ENCODE assay signal across 8 cellular contexts in the genomic region with DNA sequence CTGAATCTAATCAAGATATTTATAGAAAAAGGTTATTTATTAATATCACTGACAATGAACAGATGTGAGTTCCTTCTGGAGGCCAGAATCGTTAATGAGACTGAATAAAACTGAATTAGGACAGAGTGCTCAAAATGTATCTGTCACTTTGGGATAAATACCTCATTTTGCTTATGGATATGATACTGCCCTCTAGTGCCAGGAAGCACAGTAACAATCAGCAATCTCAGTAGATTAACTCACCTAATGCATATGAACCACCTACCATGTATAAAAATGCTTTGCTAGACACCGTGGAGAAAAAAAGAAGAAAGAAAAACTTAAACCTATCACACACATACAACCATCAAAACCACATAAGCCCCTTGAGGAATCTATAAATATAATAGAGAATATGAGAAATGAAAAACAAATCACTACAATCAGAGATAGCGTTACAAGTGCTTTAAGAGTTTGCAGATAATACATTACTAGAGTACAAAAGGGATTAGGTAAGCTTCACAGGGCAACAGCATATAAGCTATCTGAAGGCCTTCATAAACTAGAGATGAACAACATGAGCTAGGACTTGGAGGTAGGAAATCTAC.
DNase-seq lines count a peak whose midpoint lies in the region; ATAC-seq and TF ChIP-seq lines count a peak whose summit lies in the region.

No MANE protein-coding gene starts in this region.

- in situ Hi-C loops in Panc1 (cut with HindIII; ENCODE audit: low pct_unique_long_range_greater_than_20kb, low sequenced_read_pairs): no loop called here

- H3K27me3 Mint-ChIP-seq in CD14-positive monocyte (ENCODE audit: low read depth in 3 of 3) (no peaks in the 10 kb centered on the region), progenitor cell of endocrine pancreas (no peaks in the 10 kb centered on the region)
- no peaks in the 10 kb centered on the region for H3K27me3 Mint-ChIP-seq in activated naive CD4-positive, alpha-beta T cell treated with anti-CD3 and anti-CD28 coated beads, Interleukin-2, amount 10 ng/mL, durations not matched to agents 7 days and 5 days

- BruUV-seq in Panc1 (replicated peaks; lab: Mats Ljungman, UMichigan): no TSS peak

- no peaks in the 10 kb centered on the region for H3K9me3 ChIP-seq in Panc1 (ENCODE audit: control insufficient read depth, insufficient read depth, low read depth, low read length)

- intact Hi-C loops in CD14-positive monocyte (cut with micrococcal nuclease): loop anchor here in 1 of 2 donors (2.0 kb wide), 1 partner anchor 51 kb away; no protein-coding TSS in a partner anchor
- intact Hi-C loops in Panc1 (cut with micrococcal nuclease; ENCODE audit: unreplicated experiment): no loop called here

- peaks cover 21% of the 10 kb centered on the region for H3K4me1 ChIP-seq in Panc1 (ENCODE audit: control insufficient read depth, insufficient read depth, low read length)

- POLR2A ChIA-PET in Panc1 (lab: Charles Lee): no interaction called here

- H3K4me3 ChIP-seq in Panc1 (ENCODE audit: low read depth in 2 of 2, low read length in 2 of 2): no peak overlapping the region
- no peak overlapping the region for H3K4me3 ChIP-seq in epithelial cell of esophagus (ENCODE audit: low read length)

- H3K9me3 Mint-ChIP-seq in CD14-positive monocyte: no peaks in the 10 kb centered on the region
- no peaks in the 10 kb centered on the region for H3K9me3 Mint-ChIP-seq in progenitor cell of endocrine pancreas (ENCODE audit: low read depth)
- H3K9me3 Mint-ChIP-seq in activated naive CD4-positive, alpha-beta T cell treated with anti-CD3 and anti-CD28 coated beads, Interleukin-2, amount 10 ng/mL, durations not matched to agents 7 days and 5 days: no peaks in the 10 kb centered on the region

- H3K36me3 Mint-ChIP-seq in CD14-positive monocyte (peaks cover 6 to 8% of the 10 kb centered on the region in 2 donors), progenitor cell of endocrine pancreas (ENCODE audit: insufficient read depth) (peaks cover 6% of the 10 kb centered on the region)
- H3K36me3 Mint-ChIP-seq in activated naive CD4-positive, alpha-beta T cell treated with anti-CD3 and anti-CD28 coated beads, Interleukin-2, amount 10 ng/mL, durations not matched to agents 7 days and 5 days: peaks cover 5% of the 10 kb centered on the region

- H3K27ac Mint-ChIP-seq in CD14-positive monocyte: peak overlapping the region in 6 of 7 donors; percentile 12 to 82 (median 46)
- no peak overlapping the region for H3K27ac Mint-ChIP-seq in progenitor cell of endocrine pancreas
- no peak overlapping the region for H3K27ac Mint-ChIP-seq in activated naive CD4-positive, alpha-beta T cell treated with anti-CD3 and anti-CD28 coated beads, Interleukin-2, amount 10 ng/mL, durations not matched to agents 7 days and 5 days

- CTCF ChIA-PET in Panc1 (lab: Charles Lee): interaction anchor here (0.6 to 1.4 kb wide), 4 partner anchors 29 to 88 kb away, joined by 3 to 5 read pairs (median 4); no protein-coding TSS in a partner anchor
- CTCF ChIA-PET in activated naive CD4-positive, alpha-beta T cell treated with anti-CD3 and anti-CD28 coated beads, Interleukin-2, amount 10 ng/mL, durations not matched to agents 7 days and 5 days (lab: Charles Lee): interaction anchor here (0.8 to 6.2 kb wide), 14 partner anchors 10 to 411 kb away, joined by 3 to 77 read pairs (median 4); no protein-coding TSS in a partner anchor

- H3K4me1 Mint-ChIP-seq in CD14-positive monocyte: peaks cover 57% of the 10 kb centered on the region
- peaks cover 7% of the 10 kb centered on the region for H3K4me1 Mint-ChIP-seq in progenitor cell of endocrine pancreas (ENCODE audit: low read depth)
- peaks cover 35% of the 10 kb centered on the region for H3K4me1 Mint-ChIP-seq in activated naive CD4-positive, alpha-beta T cell treated with anti-CD3 and anti-CD28 coated beads, Interleukin-2, amount 10 ng/mL, durations not matched to agents 7 days and 5 days

- H3K4me3 Mint-ChIP-seq in CD14-positive monocyte: no peak overlapping the region
- no peak overlapping the region for H3K4me3 Mint-ChIP-seq in progenitor cell of endocrine pancreas (ENCODE audit: low read depth)
- H3K4me3 Mint-ChIP-seq in activated naive CD4-positive, alpha-beta T cell treated with anti-CD3 and anti-CD28 coated beads, Interleukin-2, amount 10 ng/mL, durations not matched to agents 7 days and 5 days: no peak overlapping the region

- TF ChIP-seq CTCF in CD14-positive monocyte (IDR thresholded peaks at IDR 0.05): peak; percentile 91
- TF ChIP-seq CTCF in GM12874 (IDR thresholded peaks at IDR 0.05; ENCODE audit: insufficient read depth, low read depth, low read length): peak; percentile 55; the same call in 1 of the 2 replicates
- peak; percentile 70; the same call in 1 of the 2 replicates for TF ChIP-seq CTCF in Panc1 (IDR thresholded peaks at IDR 0.05)
- TF ChIP-seq CTCF in epithelial cell of esophagus (IDR thresholded peaks at IDR 0.05; ENCODE audit: insufficient read depth, low read depth, low read length, missing control alignments): peak; percentile 80
- TF ChIP-seq CTCF in progenitor cell of endocrine pancreas (IDR thresholded peaks at IDR 0.05; ENCODE audit: unreplicated experiment): peak; percentile 70

- peak overlapping the region; percentile 48; the same call in 1 of the 2 replicates for H3K27ac ChIP-seq in Panc1 (ENCODE audit: low read length)

- no peaks in the 10 kb centered on the region for H3K27me3 ChIP-seq in Panc1 (ENCODE audit: control insufficient read depth, insufficient read depth, low read length)

- ATAC-seq in Panc1: peak; percentile 74
- no peak for ATAC-seq in GM19455 (IDR thresholded peaks at IDR 0.05; ENCODE audit: unreplicated experiment)

- H3K36me3 ChIP-seq in Panc1 (ENCODE audit: control insufficient read depth, insufficient read depth, low read length): no peaks in the 10 kb centered on the region

- no peak for DNase-seq in CD14-positive monocyte (ENCODE audit: low spot score)
- DNase-seq in Panc1 (ENCODE audit: low read depth, low spot score): no peak
- peak; percentile 55 for DNase-seq in epithelial cell of esophagus (ENCODE audit: low read depth)
- no peak for DNase-seq in progenitor cell of endocrine pancreas (ENCODE audit: low spot score, unreplicated experiment)
- no peak for DNase-seq in amniotic stem cell (lab: John Stamatoyannopoulos, UW)
- no peak for DNase-seq in activated naive CD4-positive, alpha-beta T cell treated with anti-CD3 and anti-CD28 coated beads, Interleukin-2, amount 10 ng/mL, durations not matched to agents 7 days and 5 days

Comparison
In these comparisons a context has a peak if more than half of its experiments do, and no peak if none do; other contexts are left out.
1. H3K27ac Mint-ChIP-seq: peak in CD14-positive monocyte (6 of 7); none in progenitor cell of endocrine pancreas (single experiment) and activated naive CD4-positive, alpha-beta T cell treated with anti-CD3 and anti-CD28 coated beads, Interleukin-2, amount 10 ng/mL, durations not matched to agents 7 days and 5 days (single experiment).
2. Peak in every context shown above with its lines, with median percentiles within 50 percentile points of each other: CTCF ChIP-seq.